In the genomic region with DNA sequence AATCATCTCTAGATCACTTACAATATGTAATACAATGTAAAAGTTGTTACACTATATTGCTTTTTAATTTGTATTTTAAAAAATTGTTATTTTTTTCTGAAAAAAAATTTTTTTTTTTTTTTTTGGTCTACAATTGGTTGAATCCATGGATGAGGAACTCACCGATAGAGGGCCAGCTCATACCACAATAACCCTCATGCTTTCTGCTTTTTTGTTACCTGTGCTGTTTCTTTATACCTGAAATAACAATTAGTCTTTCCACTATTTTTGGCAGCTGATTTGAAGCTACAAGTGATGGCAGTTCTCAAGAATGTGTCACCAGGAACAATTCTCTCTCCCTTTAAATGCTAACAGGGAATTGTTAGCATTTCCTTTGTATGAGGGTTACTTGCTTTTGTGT, we compare ENCODE assay signal across 23 cellular contexts. TPM values are rescaled to one million over a fixed set of nuclear protein-coding genes. Genes with fewer than 3 reads are reported as not detected.
DNase-seq lines count a peak whose midpoint lies in the region; ATAC-seq and TF ChIP-seq lines count a peak whose summit lies in the region.
"Had no signal": no experiment of that assay in that cellular context is flagged by ENCODE, and none has a peak within 500 bp of the region (broad histone marks: within the 10 kb centered on the region; RNA-seq: fewer than 3 reads in every experiment).

No MANE protein-coding gene starts in this region.

- DNase-seq in astrocyte of the cerebellum (ENCODE audit: low read depth) (no peak), hepatocyte (ENCODE audit: low spot score) (no peak), HK-2 (ENCODE audit: unreplicated experiment) (no peak), RKO (ENCODE audit: low spot score) (no peak)
- DNase-seq in natural killer cell treated with Interleukin-12 subunit alpha and Interleukin-12 subunit beta and Interleukin-15 and Interleukin-18, amount 100 ng/mL, for 72 hours (ENCODE audit: low spot score): no peak
- DNase-seq: activated CD4-positive, alpha-beta T cell treated with anti-CD3 and anti-CD28 coated beads for 1 hour; C1 segment of cervical spinal cord; DMS 273 treated with DMSO at 0.1 percent for 48 hours; esophagus squamous epithelium; GF-D8; MV-4-11; NCI-H2029 treated with DMSO at 0.1 percent for 48 hours; NCI-H510A treated with DMSO at 0.1 percent for 48 hours; nephron progenitor cell; stimulated activated CD4-positive, alpha-beta T cell treated with anti-CD3 and anti-CD28 coated beads, Interleukin-12 subunit alpha, Interleukin-12 subunit beta, amount 100 ng/mL, for 4 hours; T-helper 9 cell had no signal

- ATAC-seq in HG03139 (IDR thresholded peaks at IDR 0.05; ENCODE audit: unreplicated experiment): no peak
- ATAC-seq in natural killer cell treated with Interleukin-12 subunit alpha and Interleukin-12 subunit beta and Interleukin-15 and Interleukin-18, amount 100 ng/mL, for 72 hours: no peak
- ATAC-seq: activated T-helper 17 cell treated with anti-CD3 and anti-CD28 coated beads, Interleukin-2, amount 50 U/mL, for 72 hours had no signal

- no peaks in the 10 kb centered on the region for H3K9me3 ChIP-seq in HEK293 (ENCODE audit: control insufficient read depth, insufficient read depth, low read depth, low read length)
- H3K9me3 ChIP-seq in hepatocyte (ENCODE audit: low read depth): no peaks in the 10 kb centered on the region
- H3K9me3 ChIP-seq: esophagus squamous epithelium, thoracic aorta had no signal

- peak; percentile 16 for TF ChIP-seq CTCF in 22Rv1 (IDR thresholded peaks at IDR 0.05)
- no peak for TF ChIP-seq CTCF in HEK293 (tag by site-specific recombination; IDR thresholded peaks at IDR 0.05)
- peak; percentile 27 for TF ChIP-seq CTCF in astrocyte of the cerebellum (IDR thresholded peaks at IDR 0.05; ENCODE audit: low read depth, low read length, missing control alignments)
- peak; percentile 26 for TF ChIP-seq CTCF in hepatocyte (IDR thresholded peaks at IDR 0.05; ENCODE audit: poor library complexity)

- no peak overlapping the region for H3K27ac Mint-ChIP-seq in natural killer cell treated with Interleukin-12 subunit alpha and Interleukin-12 subunit beta and Interleukin-15 and Interleukin-18, amount 100 ng/mL, for 72 hours
- H3K27ac Mint-ChIP-seq: activated T-helper 17 cell treated with anti-CD3 and anti-CD28 coated beads, Interleukin-2, amount 50 U/mL, for 72 hours; IgD-negative memory B cell; memory B cell; nephron progenitor cell had no signal

- H3K27ac ChIP-seq in 22Rv1: no peak overlapping the region
- no peak overlapping the region for H3K27ac ChIP-seq in HEK293 (ENCODE audit: extremely low read depth, low read depth, low read length)
- H3K27ac ChIP-seq in hepatocyte: no peak overlapping the region
- H3K27ac ChIP-seq: esophagus squamous epithelium, thoracic aorta had no signal

- H3K27me3 ChIP-seq in hepatocyte: no peaks in the 10 kb centered on the region
- H3K27me3 ChIP-seq: esophagus squamous epithelium had no signal

- H3K27me3 Mint-ChIP-seq in natural killer cell treated with Interleukin-12 subunit alpha and Interleukin-12 subunit beta and Interleukin-15 and Interleukin-18, amount 100 ng/mL, for 72 hours: no peaks in the 10 kb centered on the region
- H3K27me3 Mint-ChIP-seq: activated T-helper 17 cell treated with anti-CD3 and anti-CD28 coated beads, Interleukin-2, amount 50 U/mL, for 72 hours; IgD-negative memory B cell; memory B cell had no signal

- H3K4me1 Mint-ChIP-seq in natural killer cell treated with Interleukin-12 subunit alpha and Interleukin-12 subunit beta and Interleukin-15 and Interleukin-18, amount 100 ng/mL, for 72 hours (ENCODE audit: low read depth in 2 of 2): peaks cover 49 to 57% of the 10 kb centered on the region in 2 donors

- no peak overlapping the region for H3K4me2 ChIP-seq in hepatocyte

- H2AFZ ChIP-seq in hepatocyte: no peak overlapping the region

- no peaks in the 10 kb centered on the region for H3K9me3 Mint-ChIP-seq in natural killer cell treated with Interleukin-12 subunit alpha and Interleukin-12 subunit beta and Interleukin-15 and Interleukin-18, amount 100 ng/mL, for 72 hours
- H3K9me3 Mint-ChIP-seq: activated T-helper 17 cell treated with anti-CD3 and anti-CD28 coated beads, Interleukin-2, amount 50 U/mL, for 72 hours; IgD-negative memory B cell; memory B cell had no signal

- H4K20me1 ChIP-seq in hepatocyte (ENCODE audit: insufficient read depth, poor library complexity, severe bottlenecking): peaks cover 74% of the 10 kb centered on the region

- WGBS in hepatocyte (ENCODE audit: low lambda C conversion rate, missing lambda C conversion rate): 74% methylated on average over 1 of the region's 1 CpG

- H3K36me3 ChIP-seq in HEK293 (ENCODE audit: control insufficient read depth in 2 of 2, insufficient read depth in 1 of 2, low read length in 2 of 2) (no peaks in the 10 kb centered on the region), hepatocyte (replicated peaks; ENCODE audit: insufficient read depth, low read depth) (no peaks in the 10 kb centered on the region)
- H3K36me3 ChIP-seq: esophagus squamous epithelium, thoracic aorta had no signal

- no peaks in the 10 kb centered on the region for H3K36me3 Mint-ChIP-seq in natural killer cell treated with Interleukin-12 subunit alpha and Interleukin-12 subunit beta and Interleukin-15 and Interleukin-18, amount 100 ng/mL, for 72 hours
- H3K36me3 Mint-ChIP-seq: IgD-negative memory B cell had no signal

- H3K4me3 Mint-ChIP-seq in natural killer cell treated with Interleukin-12 subunit alpha and Interleukin-12 subunit beta and Interleukin-15 and Interleukin-18, amount 100 ng/mL, for 72 hours: no peak overlapping the region
- H3K4me3 Mint-ChIP-seq: activated T-helper 17 cell treated with anti-CD3 and anti-CD28 coated beads, Interleukin-2, amount 50 U/mL, for 72 hours; IgD-negative memory B cell; memory B cell; nephron progenitor cell had no signal

- no peak overlapping the region for H3K4me3 ChIP-seq in HEK293 (ENCODE audit: low read depth, low read length)
- H3K4me3 ChIP-seq in astrocyte of the cerebellum (ENCODE audit: low read depth, low read length): no peak overlapping the region
- H3K4me3 ChIP-seq in hepatocyte: no peak overlapping the region
- H3K4me3 ChIP-seq: esophagus squamous epithelium, thoracic aorta had no signal

- in situ Hi-C loops in astrocyte of the cerebellum (cut with HindIII; ENCODE audit: low sequenced_read_pairs): no loop called here

- H3K9me2 ChIP-seq in hepatocyte (replicated peaks; ENCODE audit: insufficient read depth): no peaks in the 10 kb centered on the region

- H3K4me1 ChIP-seq in HEK293 (ENCODE audit: control insufficient read depth, insufficient read depth, low read length) (peaks cover 6% of the 10 kb centered on the region; the same call in 1 of the 2 replicates), hepatocyte (ENCODE audit: insufficient read depth) (peaks cover 10% of the 10 kb centered on the region)

- peaks cover 100% of the 10 kb centered on the region for H3K79me2 ChIP-seq in hepatocyte

- POLR2A ChIA-PET in HEK293 (lab: Yijun Ruan, JAX): no interaction called here

- CTCF ChIA-PET in HEK293 (lab: Yijun Ruan, JAX): no interaction called here

TF ChIP-seq in HEK293, 187 proteins besides CTCF, POLR2A, EP300 and RAD21:
- no peak for TF ChIP-seq ZNF514 (tag by site-specific recombination; IDR thresholded peaks at IDR 0.05)
- TF ChIP-seq, protein P1, sequence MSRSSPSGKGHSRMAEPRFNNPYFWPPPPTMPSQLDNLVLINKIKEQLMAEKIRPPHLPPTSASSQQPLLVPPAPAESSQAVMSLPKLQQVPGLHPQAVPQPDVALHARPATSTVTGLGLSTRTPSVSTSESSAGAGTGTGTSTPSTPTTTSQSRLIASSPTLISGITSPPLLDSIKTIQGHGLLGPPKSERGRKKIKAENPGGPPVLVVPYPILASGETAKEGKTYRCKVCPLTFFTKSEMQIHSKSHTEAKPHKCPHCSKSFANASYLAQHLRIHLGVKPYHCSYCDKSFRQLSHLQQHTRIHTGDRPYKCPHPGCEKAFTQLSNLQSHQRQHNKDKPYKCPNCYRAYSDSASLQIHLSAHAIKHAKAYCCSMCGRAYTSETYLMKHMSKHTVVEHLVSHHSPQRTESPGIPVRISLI (tag by site-specific recombination; IDR thresholded peaks at IDR 0.05): 0 out of 2 replicates have a peak, but pooled peaks have one; percentile 56

RNA-seq across cellular contexts. Expression of a gene that starts 12.0 kb away (rescaled TPM):
- total RNA-seq in hepatocyte: 28.8 and 39.5 TPM in 2 replicates
- 22.3 and 28.1 TPM in 2 replicates for polyA plus RNA-seq in hepatocyte
- 10 to 100 TPM; 90.2 to 96.1 TPM for total RNA-seq in natural killer cell treated with Interleukin-12 subunit alpha and Interleukin-12 subunit beta and Interleukin-15 and Interleukin-18, amount 100 ng/mL, for 72 hours
